Comparison of ENCODE assay signal across 14 cellular contexts in genomic region chr3:106957021-106957420, GRCh38.
"Had no signal": no experiment of that assay in that cellular context is flagged by ENCODE, and none has a peak within 500 bp of the region (broad histone marks: within the 10 kb centered on the region; RNA-seq: fewer than 3 reads in every experiment).

No MANE protein-coding gene starts in this region.

- H3K4me1 Mint-ChIP-seq: nephron progenitor cell had no signal

- ATAC-seq: activated CD8-positive, alpha-beta T cell treated with anti-CD3 and anti-CD28 coated beads, Interleukin-2, amount 10 ng/mL, durations not matched to agents 7 days and 5 days; body of pancreas had no signal

- DNase-seq: activated CD4-positive, alpha-beta T cell treated with anti-CD3 and anti-CD28 coated beads for 4 hours; activated CD8-positive, alpha-beta memory T cell treated with anti-CD3 and anti-CD28 coated beads, Interleukin-2, amount 50 U/mL, for 48 hours; activated CD8-positive, alpha-beta T cell treated with anti-CD3 and anti-CD28 coated beads, Interleukin-2, amount 10 ng/mL, durations not matched to agents 7 days and 5 days; activated naive CD4-positive, alpha-beta T cell; body of pancreas; esophagus squamous epithelium; kidney glomerular epithelial cell; nephron progenitor cell; sigmoid colon; stimulated activated CD4-positive, alpha-beta T cell treated with anti-CD3 and anti-CD28 coated beads, Interleukin-2, amount 100 ng/mL, for 48 hours; stomach; uterus had no signal

- H3K27ac Mint-ChIP-seq: activated CD8-positive, alpha-beta T cell treated with anti-CD3 and anti-CD28 coated beads, Interleukin-2, amount 10 ng/mL, durations not matched to agents 7 days and 5 days; activated T-helper 1 cell treated with anti-CD3 and anti-CD28 coated beads, Interleukin-12 subunit alpha, Interleukin-12 subunit beta, Interleukin-2, Interleukin-4 antibody, amounts not matched to agents 30 ng/mL and 10 ng/mL and 1 ng/mL, durations not matched to agents 14 hours and 24 hours and 36 hours; nephron progenitor cell; T-helper 1 cell treated with Interleukin-12 subunit alpha and Interleukin-12 subunit beta and Interleukin-4 antibody, amounts not matched to agents 30 μg/mL and 1 μg/mL, for 36 hours had no signal

- H3K4me3 Mint-ChIP-seq: activated CD8-positive, alpha-beta T cell treated with anti-CD3 and anti-CD28 coated beads, Interleukin-2, amount 10 ng/mL, durations not matched to agents 7 days and 5 days; activated T-helper 1 cell treated with anti-CD3 and anti-CD28 coated beads, Interleukin-12 subunit alpha, Interleukin-12 subunit beta, Interleukin-2, Interleukin-4 antibody, amounts not matched to agents 30 ng/mL and 10 ng/mL and 1 ng/mL, durations not matched to agents 14 hours and 24 hours and 36 hours; nephron progenitor cell; T-helper 1 cell treated with Interleukin-12 subunit alpha and Interleukin-12 subunit beta and Interleukin-4 antibody, amounts not matched to agents 30 μg/mL and 1 μg/mL, for 36 hours had no signal
